In genomic region chr1:778451-779278, GRCh38 we compare ENCODE assay signal across 8 cellular contexts.
A peak's percentile ranks its signal among the peaks of the same experiment; 100 is the strongest.
DNase-seq lines count a peak whose midpoint lies in the region; ATAC-seq, FAIRE-seq and TF ChIP-seq lines count a peak whose summit lies in the region.
"Not testable (repeated sequence)": the region's sequence is repeated elsewhere in the genome, so short reads cannot be mapped to it uniquely, and the experiment has no call there.

No MANE protein-coding gene starts in this region.

- H2BK12ac ChIP-seq in H1 (ENCODE audit: low read depth, low read length) = not testable (repeated sequence)

- TF ChIP-seq CTCF in NB4 (IDR thresholded peaks at IDR 0.05; ENCODE audit: low read depth, low read length) = not testable (repeated sequence)
- TF ChIP-seq CTCF in H1 (IDR thresholded peaks at IDR 0.05; ENCODE audit: control extremely low read depth in 1 of 3, insufficient read depth in 1 of 3, low read depth in 1 of 3, low read length in 3 of 3) = peak; percentile 1 to 32 (median 28)
- TF ChIP-seq CTCF in HepG2 (CRISPR knock-in tag; IDR thresholded peaks at IDR 0.05) = peak; percentile 77

- not testable (repeated sequence) for H3K56ac ChIP-seq in H1 (replicated peaks; ENCODE audit: insufficient read length, low read depth, low read length)

- H3K4me3 ChIP-seq in NB4 (ENCODE audit: low read depth, low read length) = peak overlapping the region; percentile 72
- H3K4me3 ChIP-seq in H1 (ENCODE audit: extremely low read depth in 1 of 4, insufficient read depth in 2 of 4, low read depth in 3 of 4, low read length in 4 of 4) = peak overlapping the region; percentile 63 to 74 (median 66)
- H3K4me3 ChIP-seq in HepG2 (replicated peaks in 1 of 3; ENCODE audit: insufficient read depth in 1 of 3, low read depth in 2 of 3, low read length in 3 of 3) = peak overlapping the region; percentile 67 to 80 (median 78); a peak in 5 of 6 replicates

- H2BK5ac ChIP-seq in H1 (ENCODE audit: low read depth, low read length) = peak overlapping the region; percentile 63; the same call in 1 of the 2 replicates

- not testable (repeated sequence) for H2BK15ac ChIP-seq in H1 (ENCODE audit: low read length)

- H3K27ac ChIP-seq in H1 (ENCODE audit: low read depth, low read length) (peak overlapping the region; percentile 92), HepG2 (ENCODE audit: extremely low read length, insufficient read depth, low read length) (peak overlapping the region; percentile 83)

- ATAC-seq in GM18519 (IDR thresholded peaks at IDR 0.05; ENCODE audit: low FRiP score, unreplicated experiment) (peak; percentile 99), HG02798 (IDR thresholded peaks at IDR 0.05; ENCODE audit: poor library complexity, unreplicated experiment) (peak; percentile 100), HepG2 (peak; percentile 99)

- H3K79me2 ChIP-seq in H1 (ENCODE audit: control insufficient read depth in 1 of 2, insufficient read depth in 2 of 2, low read length in 2 of 2); HepG2 (ENCODE audit: insufficient read depth, low read length): not testable (repeated sequence)

- not testable (repeated sequence) for H2BK120ac ChIP-seq in H1 (replicated peaks; ENCODE audit: low read depth, low read length)

- not testable (repeated sequence) for H3K23me2 ChIP-seq in H1 (ENCODE audit: low read depth, low read length)

- not testable (repeated sequence) for H4K5ac ChIP-seq in H1 (ENCODE audit: insufficient read length, low read depth, low read length)

- peak overlapping the region; percentile 50 to 65; a peak in 3 of 4 replicates for H3K4me2 ChIP-seq in H1 (ENCODE audit: insufficient read depth in 1 of 2, low read depth in 2 of 2, low read length in 2 of 2)
- peak overlapping the region; percentile 65 for H3K4me2 ChIP-seq in HepG2 (ENCODE audit: low read depth, low read length)

- peak overlapping the region; percentile 75 to 95 (median 84) for H3K9ac ChIP-seq in H1 (replicated peaks in 1 of 4; ENCODE audit: extremely low read depth in 1 of 4, low read depth in 3 of 4, low read length in 3 of 4)
- peak overlapping the region; percentile 77 for H3K9ac ChIP-seq in HepG2 (ENCODE audit: insufficient read depth, low read depth, low read length)

- H3K79me1 ChIP-seq in H1 (ENCODE audit: low read depth, low read length) = not testable (repeated sequence)

- in situ Hi-C loops in HepG2 (cut with HindIII; ENCODE audit: extremely low pct_ligation_motif_present, low pct_unique_long_range_greater_than_20kb) = not testable (repeated sequence)

- H3K36me3 ChIP-seq in H1 (ENCODE audit: control insufficient read depth in 2 of 4, insufficient read depth in 4 of 4, low read length in 3 of 4); HepG2 (replicated peaks in 1 of 2; ENCODE audit: control insufficient read depth in 1 of 2, insufficient read depth in 2 of 2, low read length in 2 of 2): not testable (repeated sequence)

- not testable (repeated sequence) for H2BK20ac ChIP-seq in H1 (ENCODE audit: low read length)

- not testable (repeated sequence) for H3K4ac ChIP-seq in H1 (replicated peaks; ENCODE audit: insufficient read length, low read depth, low read length)

- peak overlapping the region; percentile 19; the same call in 1 of the 2 replicates for H3K18ac ChIP-seq in H1 (ENCODE audit: extremely low read depth, low read length)

- H3K4me1 ChIP-seq in H1 (replicated peaks in 1 of 4; ENCODE audit: control insufficient read depth in 3 of 4, insufficient read depth in 4 of 4, low read length in 3 of 4); HepG2 (ENCODE audit: insufficient read depth, low read length): not testable (repeated sequence)

- CTCF ChIA-PET in H1 (lab: Charles Lee; ENCODE audit: partially characterized antibody) = interaction anchor here (0.7 to 1.3 kb wide), 3 partner anchors 76 to 162 kb away, joined by 3 to 4 read pairs (median 3); no protein-coding TSS in a partner anchor
- CTCF ChIA-PET in HepG2 (lab: Yijun Ruan, JAX; ENCODE audit: low intra/inter-chr PET ratio, low total read pairs) = not testable (repeated sequence)

- not testable (repeated sequence) for H3K23ac ChIP-seq in H1 (ENCODE audit: insufficient read length)

- TF ChIP-seq EP300 in H1 (IDR thresholded peaks at IDR 0.05; ENCODE audit: borderline replicate concordance in 1 of 2, low read depth in 2 of 2, low read length in 2 of 2); HepG2 (IDR thresholded peaks at IDR 0.05; ENCODE audit: low read depth in 2 of 2, low read length in 2 of 2): not testable (repeated sequence)
- 0 out of 2 replicates have a peak, but pooled peaks have one; percentile 28 for TF ChIP-seq EP300 in HepG2 (CRISPR knock-in tag; IDR thresholded peaks at IDR 0.05; ENCODE audit: borderline replicate concordance)

- not testable (repeated sequence) for H2AFZ ChIP-seq in H1 (ENCODE audit: low read length); HepG2 (ENCODE audit: low read length)

- FAIRE-seq in H1 (lab: Jason Lieb, UNC) = not testable (repeated sequence)
- peak; percentile 36 for FAIRE-seq in HepG2 (lab: Jason Lieb, UNC)

- peak overlapping the region; percentile 98 for H4K8ac ChIP-seq in H1 (ENCODE audit: extremely low read depth, insufficient read depth, low read length)

- not testable (repeated sequence) for H3K27me3 ChIP-seq in H1 (replicated peaks in 1 of 4; ENCODE audit: control insufficient read depth in 3 of 4, extremely low read depth in 1 of 4, insufficient read depth in 3 of 4, low read length in 3 of 4); HepG2 (ENCODE audit: control insufficient read depth in 1 of 2, insufficient read depth in 2 of 2, low read length in 2 of 2)

- TF ChIP-seq POLR2A in NB4 (IDR thresholded peaks at IDR 0.05; ENCODE audit: extremely low read depth, insufficient read length) (peak; percentile 81), H1 (IDR thresholded peaks at IDR 0.05; ENCODE audit: control extremely low read depth in 1 of 2, low read depth in 2 of 2, low read length in 2 of 2) (peak; percentile 92 to 95), HepG2 (IDR thresholded peaks at IDR 0.05; ENCODE audit: insufficient read depth in 1 of 2, low read depth in 2 of 2, low read length in 2 of 2) (peak; percentile 83 to 88)

- not testable (repeated sequence) for H2AK5ac ChIP-seq in H1 (ENCODE audit: low read depth, low read length)

- H3K14ac ChIP-seq in H1 (ENCODE audit: insufficient read length) = not testable (repeated sequence)

- peak in 1 of 2 experiments; percentile 35; a peak in 2 of 4 replicates for TF ChIP-seq RAD21 in H1 (IDR thresholded peaks at IDR 0.05 in 1 of 2, conservative IDR thresholded peaks at IDR 0.05 in 1 of 2; ENCODE audit: low read depth in 2 of 2, low read length in 2 of 2)
- peak; percentile 64 for TF ChIP-seq RAD21 in HepG2 (CRISPR knock-in tag; IDR thresholded peaks at IDR 0.05)

- 1% methylated on average over 42 of the region's 65 CpGs; no CpG with 5 or more reads in 1 of the 2 experiments for WGBS in H1 (ENCODE audit: extremely low coverage in 1 of 2, insufficient coverage in 1 of 2, insufficient read length in 1 of 2, insufficient replicate concordance in 2 of 2, low coverage in 1 of 2, low lambda C conversion rate in 2 of 2, missing lambda C conversion rate in 1 of 2), 2 experiments
- under 1% methylated on average over 17 of the region's 65 CpGs for WGBS in HepG2 (ENCODE audit: low lambda C conversion rate)

- intact Hi-C loops in HepG2 (cut with micrococcal nuclease; ENCODE audit: unreplicated experiment) = not testable (repeated sequence)

- peak; percentile 95 for DNase-seq in A172 (ENCODE audit: low spot score)
- DNase-seq in NB4 (ENCODE audit: low read depth) = peak; percentile 99
- DNase-seq in activated T-cell treated with anti-CD3 and anti-CD28 coated beads for 24 hours (ENCODE audit: low read depth) = peak; percentile 99
- peak; percentile 96 to 97 for DNase-seq in H1 (ENCODE audit: low read depth in 1 of 2, low spot score in 2 of 2)
- peak; percentile 97 for DNase-seq in HepG2 (ENCODE audit: low spot score)
- DNase-seq in stimulated activated CD4-positive, alpha-beta T cell treated with anti-CD3 and anti-CD28 coated beads, Interleukin-12 subunit alpha, Interleukin-12 subunit beta, amount 100 ng/mL, for 4 hours = peak; percentile 97

- H4K20me1 ChIP-seq in H1 (replicated peaks in 1 of 2; ENCODE audit: control insufficient read depth in 1 of 2, insufficient read depth in 2 of 2, low read length in 2 of 2); HepG2 (ENCODE audit: insufficient read depth, low read length): not testable (repeated sequence)

- POLR2A ChIA-PET in H1 (lab: Charles Lee; ENCODE audit: partially characterized antibody) (interaction anchor here (0.7 to 1.3 kb wide), 2 partner anchors 91 to 128 kb away, joined by 3 to 5 read pairs; no protein-coding TSS in a partner anchor), HepG2 (lab: Yijun Ruan, JAX) (interaction anchor here (0.6 to 0.9 kb wide), 2 partner anchors 47 to 49 kb away, joined by 4 read pairs; no protein-coding TSS in a partner anchor)

- not testable (repeated sequence) for H4K91ac ChIP-seq in H1 (replicated peaks; ENCODE audit: insufficient read length, low read length)

- BruUV-seq in HepG2 (replicated peaks; lab: Mats Ljungman, UMichigan) = not testable (repeated sequence)

- H3K9me3 ChIP-seq in H1 (ENCODE audit: insufficient read depth in 2 of 2, low read depth in 1 of 2, low read length in 1 of 2); HepG2 (ENCODE audit: low read length): not testable (repeated sequence)

TF ChIP-seq in H1, 55 proteins besides CTCF, POLR2A, EP300 and RAD21 (continues in another document):
- TF ChIP-seq BRCA1 (IDR thresholded peaks at IDR 0.05; ENCODE audit: low read depth, low read length) (peak; percentile 75), TAF7 (optimal IDR thresholded peaks at IDR 0.05; ENCODE audit: borderline replicate concordance, low read depth, low read length) (peak; percentile 54), JUN (IDR thresholded peaks at IDR 0.05; ENCODE audit: low read depth, low read length) (0 out of 2 replicates have a peak, but pooled peaks have one; percentile 17), ATF3 (IDR thresholded peaks at IDR 0.05; ENCODE audit: insufficient read depth, low read depth, low read length) (peak; percentile 95)

TF ChIP-seq in HepG2, 621 proteins besides CTCF, POLR2A, EP300 and RAD21 (continues in another document):
- 0 out of 2 replicates have a peak, but pooled peaks have one; percentile 14 for TF ChIP-seq ZBTB20 (CRISPR knock-in tag; IDR thresholded peaks at IDR 0.05; ENCODE audit: borderline replicate concordance, low read depth)
- 0 out of 2 replicates have a peak, but pooled peaks have one; percentile 27 for TF ChIP-seq ZNF891 (CRISPR knock-in tag; IDR thresholded peaks at IDR 0.05)
- peak; percentile 75; the same call in 1 of the 2 replicates for TF ChIP-seq ZSCAN31 (CRISPR knock-in tag; IDR thresholded peaks at IDR 0.05; ENCODE audit: low read depth)
- TF ChIP-seq, protein P1, sequence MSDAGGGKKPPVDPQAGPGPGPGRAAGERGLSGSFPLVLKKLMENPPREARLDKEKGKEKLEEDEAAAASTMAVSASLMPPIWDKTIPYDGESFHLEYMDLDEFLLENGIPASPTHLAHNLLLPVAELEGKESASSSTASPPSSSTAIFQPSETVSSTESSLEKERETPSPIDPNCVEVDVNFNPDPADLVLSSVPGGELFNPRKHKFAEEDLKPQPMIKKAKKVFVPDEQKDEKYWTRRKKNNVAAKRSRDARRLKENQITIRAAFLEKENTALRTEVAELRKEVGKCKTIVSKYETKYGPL (CRISPR knock-in tag; IDR thresholded peaks at IDR 0.05) = 0 out of 2 replicates have a peak, but pooled peaks have one; percentile 37

Comparison
In these comparisons a context has a peak if more than half of its experiments do, and no peak if none do; other contexts are left out.
1. Peak in every context shown above with its lines: DNase-seq, ATAC-seq, H3K4me3 ChIP-seq and H3K27ac ChIP-seq.